Comparison of ENCODE assay signal across 21 cellular contexts in genomic region chr3:1235526-1236120, GRCh38.
"Had no signal": no experiment of that assay in that cellular context is flagged by ENCODE, and none has a peak within 500 bp of the region (broad histone marks: within the 10 kb centered on the region; RNA-seq: fewer than 3 reads in every experiment).

No MANE protein-coding gene starts in this region.

- H3K9me3 Mint-ChIP-seq: activated B cell treated with CpG ODN at 0.5 μM for 24 hours, memory B cell, nephron progenitor cell had no signal

- ATAC-seq: activated CD4-positive, alpha-beta T cell treated with anti-CD3 and anti-CD28 coated beads for 36 hours; esophagus mucosa had no signal

- H3K36me3 Mint-ChIP-seq: activated naive CD8-positive, alpha-beta T cell treated with anti-CD3 and anti-CD28 coated beads, Interleukin-2, amount 10 ng/mL, durations not matched to agents 7 days and 5 days; memory B cell had no signal

- H3K27me3 Mint-ChIP-seq: activated B cell treated with CpG ODN at 0.5 μM for 24 hours; activated CD4-positive, alpha-beta T cell treated with anti-CD3 and anti-CD28 coated beads for 36 hours; activated naive CD8-positive, alpha-beta T cell treated with anti-CD3 and anti-CD28 coated beads, Interleukin-2, amount 10 ng/mL, durations not matched to agents 7 days and 5 days; brain had no signal

- H3K4me3 Mint-ChIP-seq: activated B cell treated with CpG ODN at 0.5 μM for 24 hours; activated CD4-positive, alpha-beta T cell treated with anti-CD3 and anti-CD28 coated beads for 36 hours; activated naive CD8-positive, alpha-beta T cell treated with anti-CD3 and anti-CD28 coated beads, Interleukin-2, amount 10 ng/mL, durations not matched to agents 7 days and 5 days; brain; memory B cell; nephron progenitor cell; T-helper 1 cell treated with Interleukin-12 subunit alpha and Interleukin-12 subunit beta and Interleukin-4 antibody, amounts not matched to agents 30 μg/mL and 1 μg/mL, for 36 hours had no signal

- H3K27ac Mint-ChIP-seq: activated B cell treated with CpG ODN at 0.5 μM for 24 hours; activated CD4-positive, alpha-beta T cell treated with anti-CD3 and anti-CD28 coated beads for 36 hours; activated naive CD8-positive, alpha-beta T cell treated with anti-CD3 and anti-CD28 coated beads, Interleukin-2, amount 10 ng/mL, durations not matched to agents 7 days and 5 days; brain; memory B cell; nephron progenitor cell; T-helper 1 cell treated with Interleukin-12 subunit alpha and Interleukin-12 subunit beta and Interleukin-4 antibody, amounts not matched to agents 30 μg/mL and 1 μg/mL, for 36 hours had no signal

- H3K4me1 Mint-ChIP-seq: activated B cell treated with CpG ODN at 0.5 μM for 24 hours; activated CD4-positive, alpha-beta T cell treated with anti-CD3 and anti-CD28 coated beads for 36 hours; activated naive CD8-positive, alpha-beta T cell treated with anti-CD3 and anti-CD28 coated beads, Interleukin-2, amount 10 ng/mL, durations not matched to agents 7 days and 5 days; memory B cell; nephron progenitor cell had no signal

- DNase-seq: activated B cell treated with CpG ODN at 0.5 μM for 24 hours; activated CD4-positive, alpha-beta T cell treated with anti-CD3 and anti-CD28 coated beads for 36 hours; activated CD4-positive, alpha-beta T cell treated with anti-CD3 and anti-CD28 coated beads, Interleukin-2, amount 50 U/mL, for 4 hours; activated CD8-positive, alpha-beta memory T cell treated with anti-CD3 and anti-CD28 coated beads, Interleukin-2, amount 50 U/mL, for 48 hours; activated naive CD4-positive, alpha-beta T cell treated with Interleukin-2 at 50 U/mL for 16 hours; activated naive CD8-positive, alpha-beta T cell treated with anti-CD3 and anti-CD28 coated beads, Interleukin-2, amount 10 ng/mL, durations not matched to agents 7 days and 5 days; activated T-cell treated with anti-CD3 and anti-CD28 coated beads, Interleukin-2, amount 50 U/mL, for 48 hours; central memory CD4-positive, alpha-beta T cell; effector memory CD4-positive, alpha-beta T cell; head of caudate nucleus; hypothalamus; nephron progenitor cell; nucleus accumbens; posterior cingulate gyrus; stimulated activated CD4-positive, alpha-beta T cell treated with anti-CD3 and anti-CD28 coated beads, Interleukin-4, amount 100 ng/mL, for 24 hours; stimulated activated naive CD4-positive, alpha-beta T cell treated with Interleukin-2 at 50 U/mL for 16 hours; T1000 had no signal
